Comparison of ENCODE assay signal across 8 cellular contexts in the genomic region with DNA sequence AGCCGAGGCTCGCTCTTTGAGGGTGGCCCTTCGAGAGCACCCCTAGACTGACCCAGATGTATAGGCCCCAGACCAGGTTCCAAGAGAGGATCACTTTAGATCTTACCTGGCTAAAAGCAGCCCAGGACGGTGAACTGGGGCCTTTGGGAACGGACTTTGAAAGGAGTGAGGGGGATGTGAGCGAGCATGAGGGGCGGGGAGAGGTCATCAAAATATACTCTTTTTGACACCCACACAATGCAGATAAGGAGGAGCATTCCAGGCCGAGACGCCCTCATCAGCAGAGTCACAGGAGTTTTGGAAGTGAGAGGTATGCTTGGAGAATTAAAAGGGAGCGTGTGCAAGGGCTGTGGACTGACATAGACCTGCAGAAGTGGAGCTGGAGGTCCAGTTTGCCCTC. TPM values are rescaled to one million over a fixed set of nuclear protein-coding genes. Genes with fewer than 3 reads are reported as not detected.
A peak's percentile ranks its signal among the peaks of the same experiment; 100 is the strongest.
DNase-seq lines count a peak whose midpoint lies in the region; ATAC-seq, FAIRE-seq and TF ChIP-seq lines count a peak whose summit lies in the region.

No MANE protein-coding gene starts in this region.

- no peak overlapping the region for H3K56ac ChIP-seq in H1 (replicated peaks; ENCODE audit: insufficient read length, low read depth, low read length)

- no peak overlapping the region for H3K18ac ChIP-seq in H1 (ENCODE audit: extremely low read depth, low read length)

- H3K23me2 ChIP-seq in H1 (ENCODE audit: low read depth, low read length), result peaks cover 4% of the 10 kb centered on the region; the same call in 1 of the 2 replicates

- H4K20me1 ChIP-seq in H1 (replicated peaks in 1 of 2; ENCODE audit: control insufficient read depth in 1 of 2, insufficient read depth in 2 of 2, low read length in 2 of 2), result no peaks in the 10 kb centered on the region

- peaks cover 2% of the 10 kb centered on the region for H3K9me3 Mint-ChIP-seq in neural crest cell

- no peak overlapping the region for H2BK12ac ChIP-seq in H1 (ENCODE audit: low read depth, low read length)

- no peak overlapping the region for H3K4ac ChIP-seq in H1 (replicated peaks; ENCODE audit: insufficient read length, low read depth, low read length)

- TF ChIP-seq RAD21 in H1 (IDR thresholded peaks at IDR 0.05 in 1 of 2, conservative IDR thresholded peaks at IDR 0.05 in 1 of 2; ENCODE audit: low read depth in 2 of 2, low read length in 2 of 2), result no peak

- H4K8ac ChIP-seq in H1 (ENCODE audit: extremely low read depth, insufficient read depth, low read length), result peak overlapping the region; percentile 73; the same call in 1 of the 2 replicates

- no peaks in the 10 kb centered on the region for H3K9me3 ChIP-seq in MG63
- no peaks in the 10 kb centered on the region for H3K9me3 ChIP-seq in H1 (ENCODE audit: insufficient read depth in 2 of 2, low read depth in 1 of 2, low read length in 1 of 2)

- H3K27ac Mint-ChIP-seq in neural crest cell (ENCODE audit: unreplicated experiment), result peak overlapping the region; percentile 93

- TF ChIP-seq EP300 in H1 (IDR thresholded peaks at IDR 0.05; ENCODE audit: borderline replicate concordance in 1 of 2, low read depth in 2 of 2, low read length in 2 of 2), result no peak

- H3K14ac ChIP-seq in H1 (ENCODE audit: insufficient read length), result no peak overlapping the region

- H3K36me3 Mint-ChIP-seq in neural crest cell (ENCODE audit: low read depth), result peaks cover 29% of the 10 kb centered on the region

- no peak overlapping the region for H2AFZ ChIP-seq in H1 (ENCODE audit: low read length)

- no peak for FAIRE-seq in H1 (lab: Jason Lieb, UNC)

- 0 out of 2 replicates have a peak overlapping the region, but pooled peaks have one; percentile 35 for H2BK5ac ChIP-seq in H1 (ENCODE audit: low read depth, low read length)

- 12% methylated on average over 8 of the region's 10 CpGs; no CpG with 5 or more reads in 1 of the 2 experiments for WGBS in H1 (ENCODE audit: extremely low coverage in 1 of 2, insufficient coverage in 1 of 2, insufficient read length in 1 of 2, insufficient replicate concordance in 2 of 2, low coverage in 1 of 2, low lambda C conversion rate in 2 of 2, missing lambda C conversion rate in 1 of 2), 2 experiments

- H2BK15ac ChIP-seq in H1 (ENCODE audit: low read length), result no peak overlapping the region

- peak overlapping the region; percentile 80 to 95 for H3K4me2 ChIP-seq in H1 (ENCODE audit: insufficient read depth in 1 of 2, low read depth in 2 of 2, low read length in 2 of 2)

- no peak for TF ChIP-seq POLR2A in H1 (IDR thresholded peaks at IDR 0.05; ENCODE audit: control extremely low read depth in 1 of 2, low read depth in 2 of 2, low read length in 2 of 2)

- H3K4me1 ChIP-seq in H1 (replicated peaks in 1 of 4; ENCODE audit: control insufficient read depth in 3 of 4, insufficient read depth in 4 of 4, low read length in 3 of 4), result 0 out of 7 replicates have a peak, but pooled peaks cover 0 to 3% (median 0%) of the 10 kb centered on the region in 4 experiments

- no peak overlapping the region for H2AK5ac ChIP-seq in H1 (ENCODE audit: low read depth, low read length)

- H3K36me3 ChIP-seq in MG63 (peaks cover 5% of the 10 kb centered on the region), H1 (ENCODE audit: control insufficient read depth in 2 of 4, insufficient read depth in 4 of 4, low read length in 3 of 4) (peaks cover 2 to 8% (median 4%) of the 10 kb centered on the region in 4 experiments; a peak in 5 of 8 replicates)

- H3K27me3 ChIP-seq in MG63 (no peaks in the 10 kb centered on the region), H1 (replicated peaks in 1 of 4; ENCODE audit: control insufficient read depth in 3 of 4, extremely low read depth in 1 of 4, insufficient read depth in 3 of 4, low read length in 3 of 4) (no peaks in the 10 kb centered on the region)

- H3K4me1 Mint-ChIP-seq in neural crest cell, result peaks cover 41% of the 10 kb centered on the region

- H2BK120ac ChIP-seq in H1 (replicated peaks; ENCODE audit: low read depth, low read length), result no peak overlapping the region

- CTCF ChIA-PET in H1 (lab: Charles Lee; ENCODE audit: partially characterized antibody), result interaction anchor here (1.2 to 1.9 kb wide), 3 partner anchors 74 to 95 kb away, joined by 3 to 6 read pairs (median 4); no protein-coding TSS in a partner anchor

- H3K4me3 ChIP-seq in MG63, result peak overlapping the region; percentile 71
- peak overlapping the region; percentile 69 to 84 (median 78) for H3K4me3 ChIP-seq in H1 (ENCODE audit: extremely low read depth in 1 of 4, insufficient read depth in 2 of 4, low read depth in 3 of 4, low read length in 4 of 4)

- H3K23ac ChIP-seq in H1 (ENCODE audit: insufficient read length), result no peak overlapping the region

- TF ChIP-seq CTCF in C4-2B (conservative IDR thresholded peaks at IDR 0.05), result no peak
- no peak for TF ChIP-seq CTCF in H1 (IDR thresholded peaks at IDR 0.05; ENCODE audit: control extremely low read depth in 1 of 3, insufficient read depth in 1 of 3, low read depth in 1 of 3, low read length in 3 of 3)
- TF ChIP-seq CTCF in neural crest cell (conservative IDR thresholded peaks at IDR 0.05), result no peak

- DNase-seq in MG63 (no peak), H1 (ENCODE audit: low read depth in 1 of 2, low spot score in 2 of 2) (no peak), neural crest cell (ENCODE audit: low read depth, low spot score) (no peak), GDM1 (lab: John Stamatoyannopoulos, UW) (no peak), COLO829 (ENCODE audit: low spot score) (no peak), NCI-H1092 treated with DMSO at 0.1 percent for 48 hours (lab: John Stamatoyannopoulos, UW) (no peak)

- no peak for ATAC-seq in HG02610 (IDR thresholded peaks at IDR 0.05; ENCODE audit: unreplicated experiment)

- H3K4me3 Mint-ChIP-seq in neural crest cell, result peak overlapping the region; percentile 100

- peaks cover 4 to 31% of the 10 kb centered on the region in 2 experiments; a peak in 3 of 4 replicates for H3K79me2 ChIP-seq in H1 (ENCODE audit: control insufficient read depth in 1 of 2, insufficient read depth in 2 of 2, low read length in 2 of 2)

- peak overlapping the region; percentile 37 to 90 (median 60) for H3K9ac ChIP-seq in H1 (replicated peaks in 1 of 4; ENCODE audit: extremely low read depth in 1 of 4, low read depth in 3 of 4, low read length in 3 of 4)

- H3K27me3 Mint-ChIP-seq in neural crest cell (ENCODE audit: low read depth), result no peaks in the 10 kb centered on the region

- H3K79me1 ChIP-seq in H1 (ENCODE audit: low read depth, low read length), result no peaks in the 10 kb centered on the region; the same call in none of the 2 replicates

- H2BK20ac ChIP-seq in H1 (ENCODE audit: low read length), result no peak overlapping the region

- POLR2A ChIA-PET in H1 (lab: Charles Lee; ENCODE audit: partially characterized antibody), result no interaction called here

- H4K5ac ChIP-seq in H1 (ENCODE audit: insufficient read length, low read depth, low read length), result no peak overlapping the region

- H4K91ac ChIP-seq in H1 (replicated peaks; ENCODE audit: insufficient read length, low read length), result no peak overlapping the region

- H3K27ac ChIP-seq in C4-2B (peak overlapping the region; percentile 82), H1 (ENCODE audit: low read depth, low read length) (no peak overlapping the region)

TF ChIP-seq in H1, 55 proteins besides CTCF, POLR2A, EP300 and RAD21:
- TF ChIP-seq JUND (IDR thresholded peaks at IDR 0.05; ENCODE audit: low read length), result no peak

RNA-seq across cellular contexts. Expression of gene NSDHL, which starts 0.5 kb away (rescaled TPM):
- 32.3 and 40.9 TPM in 2 replicates for total RNA-seq in MG63 (2014; rRNA removed; shearing (Covaris generic); ENCODE audit: low replicate concordance)
- 30.5 and 31.5 TPM in 2 replicates for total RNA-seq in H1 (2021; fragmentation: NEBNext Ultra II Directional; extraction: Animal tissue kit (Norgen Biotek cat#: 25700))
- polyA plus RNA-seq in H1 (2011; rRNA removed), result 26.8 and 34.6 TPM in 2 replicates
- 29.7 TPM for polyA plus RNA-seq in H1 (2011; cell fraction: cytosol; rRNA removed)
- polyA plus RNA-seq in H1 (2011; cell fraction: nucleus; rRNA removed), result 28.2 TPM
- polyA plus RNA-seq in H1 (2012, experiment 1 of 2), result 33.3 to 45.9 TPM (median 38.1 TPM) in 4 replicates
- polyA plus RNA-seq in H1 (2012, experiment 2 of 2), result 26.8 TPM
- polyA plus RNA-seq in H1 (2013, experiment 1 of 2), result 39.1 TPM
- 42.8 TPM for polyA plus RNA-seq in H1 (2013, experiment 2 of 2)
- 21.8 and 28.0 TPM in 2 replicates for polyA minus RNA-seq in H1 (2011; rRNA and poly(A)+ RNA removed)
- polyA minus RNA-seq in H1 (2011; cell fraction: cytosol; rRNA and poly(A)+ RNA removed), result 10.9 TPM
- polyA minus RNA-seq in H1 (2011; cell fraction: nucleus; rRNA and poly(A)+ RNA removed), result 9.8 TPM
- total RNA-seq in neural crest cell, result 49.6 and 49.8 TPM in 2 replicates

RNA-seq across cellular contexts. Expression of gene CETN2, which starts 0.8 kb away (rescaled TPM):
- total RNA-seq in MG63 (2014; rRNA removed; shearing (Covaris generic); ENCODE audit: low replicate concordance), result 45.3 and 73.4 TPM in 2 replicates
- 24.2 and 24.3 TPM in 2 replicates for total RNA-seq in H1 (2021; fragmentation: NEBNext Ultra II Directional; extraction: Animal tissue kit (Norgen Biotek cat#: 25700))
- 7.6 and 13.1 TPM in 2 replicates for polyA plus RNA-seq in H1 (2011; rRNA removed)
- polyA plus RNA-seq in H1 (2011; cell fraction: cytosol; rRNA removed), result 15.3 TPM
- 3.8 TPM for polyA plus RNA-seq in H1 (2011; cell fraction: nucleus; rRNA removed)
- 23.0 to 48.3 TPM (median 25.8 TPM) in 4 replicates for polyA plus RNA-seq in H1 (2012, experiment 1 of 2)
- polyA plus RNA-seq in H1 (2012, experiment 2 of 2), result 7.5 TPM
- polyA plus RNA-seq in H1 (2013, experiment 1 of 2), result 41.5 TPM
- 42.1 TPM for polyA plus RNA-seq in H1 (2013, experiment 2 of 2)
- 5.1 and 5.9 TPM in 2 replicates for polyA minus RNA-seq in H1 (2011; rRNA and poly(A)+ RNA removed)
- 2.6 TPM for polyA minus RNA-seq in H1 (2011; cell fraction: cytosol; rRNA and poly(A)+ RNA removed)
- polyA minus RNA-seq in H1 (2011; cell fraction: nucleus; rRNA and poly(A)+ RNA removed), result 3.4 TPM
- 60.4 and 61.6 TPM in 2 replicates for total RNA-seq in neural crest cell
